Comparison of ENCODE assay signal across 26 cellular contexts in the genomic region with DNA sequence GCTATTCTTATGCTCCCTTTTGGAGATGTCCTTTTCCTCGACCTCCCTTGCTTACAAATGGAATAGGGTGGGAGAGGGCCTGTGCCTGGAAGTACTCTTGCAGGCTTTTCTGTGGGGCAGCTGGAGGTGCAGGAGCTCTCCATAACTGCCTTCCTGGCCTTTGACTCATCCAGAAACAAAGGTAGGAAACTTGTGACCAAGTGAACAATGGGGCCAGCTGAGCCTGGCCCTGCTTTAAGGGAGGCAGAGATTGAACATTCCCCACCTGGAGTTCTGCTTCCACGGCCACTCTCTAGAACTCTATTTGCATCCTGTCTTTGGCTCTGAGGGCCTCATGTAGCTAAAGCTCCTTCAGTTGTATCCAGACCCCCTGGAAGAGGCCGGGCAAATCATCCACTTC. TPM values are rescaled to one million over a fixed set of nuclear protein-coding genes. Genes with fewer than 3 reads are reported as not detected.
A peak's percentile ranks its signal among the peaks of the same experiment; 100 is the strongest.
DNase-seq lines count a peak whose midpoint lies in the region; ATAC-seq and TF ChIP-seq lines count a peak whose summit lies in the region.
"Had no signal": no experiment of that assay in that cellular context is flagged by ENCODE, and none has a peak within 500 bp of the region (broad histone marks: within the 10 kb centered on the region; RNA-seq: fewer than 3 reads in every experiment).

No MANE protein-coding gene starts in this region.

- H3K4me2 ChIP-seq in mesenchymal stem cell (ENCODE audit: low read length, poor library complexity, severe bottlenecking) = no peak overlapping the region

- no peak overlapping the region for H2AFZ ChIP-seq in mesenchymal stem cell (ENCODE audit: low read depth, low read length)
- H2AFZ ChIP-seq: GM23248 had no signal

- H2BK120ac ChIP-seq in mesenchymal stem cell (ENCODE audit: low read depth, low read length) = peak overlapping the region; percentile 19

- no peak overlapping the region for H2AK5ac ChIP-seq in mesenchymal stem cell (ENCODE audit: low read length, severe bottlenecking)

- DNase-seq in heart right ventricle (no peak), left cardiac atrium (no peak), mesenchymal stem cell (no peak), thoracic aorta (ENCODE audit: low spot score) (no peak), NCI-H1417 (lab: John Stamatoyannopoulos, UW) (no peak), H7 (no peak), NCI-H748 treated with DMSO at 0.1 percent for 48 hours (lab: John Stamatoyannopoulos, UW) (no peak)
- DNase-seq: 8988T; Caco-2; CD4-positive, alpha-beta memory T cell; DMS 273 treated with DMSO at 0.1 percent for 48 hours; DND-41; GM23248; KG1; NCI-H1092; NCI-H1436 treated with DMSO at 0.1 percent for 48 hours; NCI-H2029; NCI-H226; NCI-H510A treated with DMSO at 0.1 percent for 48 hours; NCI-H774; NK-92 treated with Interleukin-12 subunit alpha and Interleukin-12 subunit beta, amount 100 ng/mL, for 24 hours; Peyer's patch had no signal

- peak overlapping the region in 6 of 10 donors; percentile 27 to 60 (median 44) for H3K27ac ChIP-seq in heart right ventricle
- no peak overlapping the region for H3K27ac ChIP-seq in mesenchymal stem cell (ENCODE audit: low read length, poor library complexity, severe bottlenecking)
- peak overlapping the region; percentile 70 to 86 for H3K27ac ChIP-seq in thoracic aorta
- H3K27ac ChIP-seq: BLaER1 treated with 17β-estradiol and CSF1 and Interleukin-3, amounts not matched to agents 10 nM and 100 nM; GM23248; Peyer's patch had no signal

- no peak overlapping the region for H3K9ac ChIP-seq in mesenchymal stem cell (ENCODE audit: low read length)
- H3K9ac ChIP-seq: BLaER1 treated with 17β-estradiol and CSF1 and Interleukin-3, amounts not matched to agents 10 nM and 100 nM; GM23248 had no signal

- no peak overlapping the region for H2BK15ac ChIP-seq in mesenchymal stem cell (ENCODE audit: low read depth, poor library complexity, severe bottlenecking)

- no peak overlapping the region for H3K4ac ChIP-seq in mesenchymal stem cell (ENCODE audit: low read depth in 1 of 2, low read length in 2 of 2)

- no peak overlapping the region for H4K91ac ChIP-seq in mesenchymal stem cell (ENCODE audit: low read length)

- no peak for TF ChIP-seq CTCF in heart right ventricle (IDR thresholded peaks at IDR 0.05)
- no peak for TF ChIP-seq CTCF in thoracic aorta (IDR thresholded peaks at IDR 0.05)

- H3K9me3 ChIP-seq in heart right ventricle (no peaks in the 10 kb centered on the region), mesenchymal stem cell (ENCODE audit: control insufficient read depth, low read length) (no peaks in the 10 kb centered on the region), thoracic aorta (no peaks in the 10 kb centered on the region)
- H3K9me3 ChIP-seq: Caco-2, HAP-1, Peyer's patch had no signal

- peak overlapping the region in 1 of 2 experiments; percentile 23 for H2BK12ac ChIP-seq in mesenchymal stem cell (ENCODE audit: low read length in 2 of 2)

- ATAC-seq in heart right ventricle (peak; percentile 18 to 63 (median 47)), left cardiac atrium (no peak), esophagus mucosa (peak; percentile 14), thoracic aorta (ENCODE audit: insufficient number of reproducible peaks, low FRiP score, low read depth) (no peak)

- H3K23ac ChIP-seq in mesenchymal stem cell (ENCODE audit: low read length in 2 of 2) = no peak overlapping the region

- H2BK5ac ChIP-seq in mesenchymal stem cell (ENCODE audit: low read depth, low read length, poor library complexity, severe bottlenecking) = no peak overlapping the region

- peak overlapping the region in 1 of 2 experiments; percentile 21 for H3K18ac ChIP-seq in mesenchymal stem cell (ENCODE audit: low read depth in 1 of 2, low read length in 2 of 2)

- H3K4me3 ChIP-seq in heart right ventricle (no peak overlapping the region), mesenchymal stem cell (ENCODE audit: insufficient read depth in 1 of 2, low read depth in 1 of 2, low read length in 2 of 2) (no peak overlapping the region), thoracic aorta (no peak overlapping the region), H7 (ENCODE audit: insufficient read depth, low read depth, low read length) (no peak overlapping the region)
- H3K4me3 ChIP-seq: BLaER1 treated with 17β-estradiol and CSF1 and Interleukin-3, amounts not matched to agents 10 nM and 100 nM; GM23248; HAP-1; Peyer's patch had no signal

- 66 to 76% methylated on average over 3 of the region's 3 CpGs for WGBS in heart right ventricle, 2 donors
- WGBS in mesenchymal stem cell = 85% methylated on average over 3 of the region's 3 CpGs

- H3K4me1 ChIP-seq in heart right ventricle = peaks cover 5 to 32% (median 14%) of the 10 kb centered on the region in 9 donors
- no peaks in the 10 kb centered on the region for H3K4me1 ChIP-seq in mesenchymal stem cell (ENCODE audit: control insufficient read depth, insufficient read depth, low read depth, low read length)
- H3K4me1 ChIP-seq in thoracic aorta (ENCODE audit: control insufficient read depth in 1 of 2, low read depth in 2 of 2) = peaks cover 14 to 75% of the 10 kb centered on the region in 2 donors
- H3K4me1 ChIP-seq: Caco-2, Peyer's patch had no signal

- no peak overlapping the region for H4K8ac ChIP-seq in mesenchymal stem cell (ENCODE audit: low read length)

- no peaks in the 10 kb centered on the region for H3K27me3 ChIP-seq in heart right ventricle
- H3K27me3 ChIP-seq in mesenchymal stem cell (ENCODE audit: control insufficient read depth in 1 of 2, insufficient read depth in 1 of 2, low read length in 2 of 2) = no peaks in the 10 kb centered on the region
- H3K27me3 ChIP-seq in thoracic aorta (replicated peaks; ENCODE audit: insufficient read depth) = no peaks in the 10 kb centered on the region
- H3K27me3 ChIP-seq in H7 (ENCODE audit: control insufficient read depth, insufficient read depth, low read length) = no peaks in the 10 kb centered on the region
- H3K27me3 ChIP-seq: BLaER1 treated with 17β-estradiol and CSF1 and Interleukin-3, amounts not matched to agents 10 nM and 100 nM; Peyer's patch had no signal

- no peaks in the 10 kb centered on the region for H3K79me1 ChIP-seq in mesenchymal stem cell (replicated peaks; ENCODE audit: low read length, poor library complexity, severe bottlenecking)

- peaks cover 0 to 9% (median 0%) of the 10 kb centered on the region in 9 donors for H3K36me3 ChIP-seq in heart right ventricle
- H3K36me3 ChIP-seq in mesenchymal stem cell (ENCODE audit: control insufficient read depth in 1 of 2, insufficient read depth in 2 of 2, low read depth in 1 of 2, low read length in 2 of 2) = peaks cover 0 to 51% of the 10 kb centered on the region in 2 experiments
- peaks cover 36% of the 10 kb centered on the region for H3K36me3 ChIP-seq in thoracic aorta
- H3K36me3 ChIP-seq in H7 (replicated peaks; ENCODE audit: control insufficient read depth, insufficient read depth, low read length) = no peaks in the 10 kb centered on the region
- H3K36me3 ChIP-seq: HAP-1 had no signal

- intact Hi-C loops in heart right ventricle (cut with DNase I) (no loop called here), left cardiac atrium (cut with DNase I) (no loop called here)

- no peak overlapping the region for H3K14ac ChIP-seq in mesenchymal stem cell (ENCODE audit: low read length in 2 of 2)

RNA-seq across cellular contexts. Expression of a gene that starts 5.1 kb away (rescaled TPM):
- total RNA-seq in heart right ventricle (100 to 1,000 TPM in 1 of 10 donors, 10 to 100 TPM in 5, 1 to 10 TPM in 4; 5.3 to 118 (median 25.1) TPM), left cardiac atrium (100 to 1,000 TPM in 1 of 2 donors, 10 to 100 TPM in 1; 95.2 to 250 TPM), esophagus mucosa (2.7 TPM), thoracic aorta (100 to 1,000 TPM in 1 of 2 donors, 10 to 100 TPM in 1; 81.5 to 121 TPM)
- 10 to 100 TPM; 18.2 to 23.1 TPM for polyA plus RNA-seq in heart right ventricle
- 0.35 TPM for polyA plus RNA-seq in mesenchymal stem cell (2013, experiment 1 of 2)
- 0.32 TPM for polyA plus RNA-seq in mesenchymal stem cell (2013, experiment 2 of 2)
- total RNA-seq in H7 (2014; rRNA removed; shearing (Covaris generic)) = 0.11 and 0.55 TPM in 2 replicates
- total RNA-seq: Caco-2; CD4-positive, alpha-beta memory T cell; G401; GM23248 had no signal
- polyA plus RNA-seq: CD4-positive, alpha-beta memory T cell; GM23248 had no signal

RNA-seq across cellular contexts. Expression of a gene that starts 32.6 kb away (rescaled TPM):
- total RNA-seq in heart right ventricle (10 to 100 TPM; 27.1 to 43.0 (median 35.7) TPM), left cardiac atrium (10 to 100 TPM; 34.7 to 34.8 TPM), esophagus mucosa (69.5 TPM), thoracic aorta (10 to 100 TPM; 37.3 to 47.2 TPM)
- 1 to 10 TPM; 6.7 to 7.2 TPM for polyA plus RNA-seq in heart right ventricle
- 22.6 TPM for polyA plus RNA-seq in mesenchymal stem cell (2013, experiment 1 of 2)
- polyA plus RNA-seq in mesenchymal stem cell (2013, experiment 2 of 2) = 23.1 TPM
- 21.8 and 27.6 TPM in 2 replicates for total RNA-seq in H7 (2014; rRNA removed; shearing (Covaris generic))

Comparison
In these comparisons a context has a peak if more than half of its experiments do, and no peak if none do; other contexts are left out.
1. ATAC-seq: peak in heart right ventricle (8 of 8) and esophagus mucosa (single experiment); none in left cardiac atrium (0 of 2) and thoracic aorta (single experiment).